Comparison of ENCODE assay signal across 9 cellular contexts in the genomic region with DNA sequence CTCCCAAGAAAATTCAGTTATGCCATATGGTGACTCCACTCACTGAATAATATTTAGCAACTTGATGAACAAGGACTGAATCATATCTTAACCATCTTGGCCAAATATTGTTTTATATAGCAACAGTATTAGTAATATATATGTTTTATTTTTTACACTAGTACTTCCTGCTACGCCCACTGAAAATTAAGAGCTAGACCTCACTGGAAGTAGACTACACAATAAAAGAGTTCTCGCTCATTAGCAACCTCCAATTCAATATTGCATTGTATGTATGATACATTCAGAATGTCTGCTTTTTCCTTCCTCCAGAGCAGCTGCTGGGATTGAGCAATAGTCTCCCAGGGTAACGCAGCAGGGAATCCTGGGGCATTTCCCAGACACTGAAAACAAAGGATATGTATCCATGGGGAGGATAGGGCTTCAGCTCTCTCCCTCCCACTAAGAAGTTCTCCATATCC.
A peak's percentile ranks its signal among the peaks of the same experiment; 100 is the strongest.
DNase-seq lines count a peak whose midpoint lies in the region; FAIRE-seq and TF ChIP-seq lines count a peak whose summit lies in the region.
"Had no signal": no experiment of that assay in that cellular context is flagged by ENCODE, and none has a peak within 500 bp of the region (broad histone marks: within the 10 kb centered on the region; RNA-seq: fewer than 3 reads in every experiment).

No MANE protein-coding gene starts in this region.

- in situ Hi-C loops in astrocyte of the spinal cord (cut with HindIII; ENCODE audit: low sequenced_read_pairs), result loop anchor here (25.0 kb wide), 1 partner anchor 390 kb away; no protein-coding TSS in a partner anchor

- H3K4me3 ChIP-seq in astrocyte of the spinal cord (ENCODE audit: low read depth, low read length), result no peak overlapping the region

- DNase-seq in AG08395 (ENCODE audit: low spot score), result peak; percentile 85
- DNase-seq in HTR-8/SVneo (ENCODE audit: insufficient read length, low spot score), result peak; percentile 54
- DNase-seq in astrocyte of the spinal cord (ENCODE audit: low read depth, low spot score), result peak; percentile 93
- peak; percentile 48 for DNase-seq in kidney glomerular epithelial cell (lab: John Stamatoyannopoulos, UW)
- DNase-seq in NCI-H1048 (lab: John Stamatoyannopoulos, UW), result no peak
- no peak for DNase-seq in NCI-H128 (lab: John Stamatoyannopoulos, UW; ENCODE audit: unreplicated experiment)
- no peak for DNase-seq in D341Med (ENCODE audit: low spot score)
- DNase-seq in T1000 (lab: John Stamatoyannopoulos, UW), result no peak
- DNase-seq: OCI-M1 had no signal

- TF ChIP-seq CTCF in astrocyte of the spinal cord (IDR thresholded peaks at IDR 0.05; ENCODE audit: low read depth, low read length), result no peak

- FAIRE-seq in HTR-8/SVneo (lab: Jason Lieb, UNC), result no peak

Comparison
In these comparisons a context has a peak if more than half of its experiments do, and no peak if none do; other contexts are left out.
1. DNase-seq: peak in AG08395 (single experiment), HTR-8/SVneo (single experiment), astrocyte of the spinal cord (single experiment) and kidney glomerular epithelial cell (single experiment); none in NCI-H1048 (single experiment), NCI-H128 (single experiment), D341Med (single experiment) and T1000 (single experiment).